In genomic region chr16:75304521-75305363, GRCh38 we compare ENCODE assay signal across 9 cellular contexts. TPM values are rescaled to one million over a fixed set of nuclear protein-coding genes. Genes with fewer than 3 reads are reported as not detected.
DNase-seq lines count a peak whose midpoint lies in the region; ATAC-seq and TF ChIP-seq lines count a peak whose summit lies in the region.
"Had no signal": no experiment of that assay in that cellular context is flagged by ENCODE, and none has a peak within 500 bp of the region (broad histone marks: within the 10 kb centered on the region; RNA-seq: fewer than 3 reads in every experiment).

No MANE protein-coding gene starts in this region.

- H2AFZ ChIP-seq in fibroblast of lung (ENCODE audit: low read length) (no peak overlapping the region), osteoblast (ENCODE audit: low read length) (peak overlapping the region; percentile 8)

- POLR2A ChIA-PET in RWPE1 (lab: Yijun Ruan, JAX; ENCODE audit: low non-redundant PET) = interaction anchor here (0.8 to 1.7 kb wide), 3 partner anchors 39 to 59 kb away, joined by 3 to 9 read pairs (median 7); partner anchors contain the start of gene BCAR1

- H3K27me3 ChIP-seq in fibroblast of lung (ENCODE audit: control insufficient read depth, insufficient read depth, low read length) (no peaks in the 10 kb centered on the region), osteoblast (ENCODE audit: insufficient read depth, low read length) (no peaks in the 10 kb centered on the region)

- H3K27ac Mint-ChIP-seq in natural killer cell = no peak overlapping the region

- in situ Hi-C loops in Caki2 (cut with HindIII; ENCODE audit: low pct_unique_long_range_greater_than_20kb, low sequenced_read_pairs) = no loop called here
- in situ Hi-C loops in GM13977 (cut with MboI; ENCODE audit: low pct_unique_long_range_greater_than_20kb, low sequenced_read_pairs, unreplicated experiment) = no loop called here

- H3K27ac ChIP-seq in RWPE1 = peak overlapping the region; percentile 98
- H3K27ac ChIP-seq in fibroblast of lung (ENCODE audit: insufficient read depth, low read length) = peak overlapping the region; percentile 96
- H3K27ac ChIP-seq in osteoblast (ENCODE audit: low read depth, low read length) = peak overlapping the region; percentile 97

- CTCF ChIA-PET in RWPE1 (lab: Yijun Ruan, JAX) = interaction anchor here (0.6 to 1.5 kb wide), 7 partner anchors 14 to 169 kb away, joined by 3 to 7 read pairs (median 4); no protein-coding TSS in a partner anchor

- peaks cover 40% of the 10 kb centered on the region for H3K36me3 Mint-ChIP-seq in natural killer cell

- intact Hi-C loops in natural killer cell (cut with micrococcal nuclease) = no loop called here

- H3K4me1 Mint-ChIP-seq in natural killer cell = peaks cover 3 to 4% of the 10 kb centered on the region in 2 donors

- H4K20me1 ChIP-seq in fibroblast of lung (ENCODE audit: control insufficient read depth, extremely low read depth, insufficient read depth, low read length) (no peaks in the 10 kb centered on the region), osteoblast (ENCODE audit: insufficient read depth, low read length) (no peaks in the 10 kb centered on the region)

- DNase-seq in Caki2 (ENCODE audit: low read depth) (peak; percentile 74), RWPE1 (ENCODE audit: low spot score) (peak; percentile 76), fibroblast of lung (ENCODE audit: low read depth in 2 of 2) (peak; percentile 89 to 96), osteoblast (ENCODE audit: insufficient read length, low spot score, missing footprints) (peak; percentile 85), GM13977 (ENCODE audit: low spot score) (no peak), natural killer cell (no peak), MV-4-11 (lab: John Stamatoyannopoulos, UW) (no peak)

- no peaks in the 10 kb centered on the region for H3K9me3 Mint-ChIP-seq in natural killer cell
- H3K9me3 Mint-ChIP-seq: IgD-negative memory B cell had no signal

- H3K9me3 ChIP-seq in fibroblast of lung (ENCODE audit: control insufficient read depth, insufficient read depth, low read depth, low read length) = no peaks in the 10 kb centered on the region
- no peaks in the 10 kb centered on the region for H3K9me3 ChIP-seq in osteoblast (ENCODE audit: low read depth, low read length)

- H3K4me3 ChIP-seq in fibroblast of lung (replicated peaks in 1 of 4; ENCODE audit: control extremely low read depth in 1 of 4, insufficient read depth in 1 of 4, low read depth in 3 of 4, low read length in 4 of 4) = peak overlapping the region in 2 of 4 experiments; percentile 7 to 8
- peak overlapping the region; percentile 31 for H3K4me3 ChIP-seq in osteoblast (ENCODE audit: insufficient read depth, low read length)

- peak overlapping the region; percentile 30 for H3K4me2 ChIP-seq in fibroblast of lung (ENCODE audit: extremely low read depth, insufficient read depth, low read length)
- H3K4me2 ChIP-seq in osteoblast (ENCODE audit: insufficient read depth, low read length) = peak overlapping the region; percentile 49

- peaks cover 28 to 43% of the 10 kb centered on the region in 2 donors for H3K27me3 Mint-ChIP-seq in natural killer cell (ENCODE audit: low read depth in 2 of 2)

- peaks cover 21% of the 10 kb centered on the region for H3K4me1 ChIP-seq in fibroblast of lung (ENCODE audit: control insufficient read depth, extremely low read depth, insufficient read depth, low read length)
- peaks cover 28% of the 10 kb centered on the region for H3K4me1 ChIP-seq in osteoblast (ENCODE audit: insufficient read depth, low read length)

- H3K4me3 Mint-ChIP-seq in natural killer cell = no peak overlapping the region

- ATAC-seq in natural killer cell (no peak), GM21447 (IDR thresholded peaks at IDR 0.05; ENCODE audit: unreplicated experiment) (no peak)

- H3K79me2 ChIP-seq in fibroblast of lung (ENCODE audit: control insufficient read depth, insufficient read depth, low read length) (no peaks in the 10 kb centered on the region), osteoblast (ENCODE audit: insufficient read depth, low read length) (peaks cover 2% of the 10 kb centered on the region)

- H3K9ac ChIP-seq in fibroblast of lung (ENCODE audit: insufficient read depth, low read length) = peak overlapping the region; percentile 43

- no peak for TF ChIP-seq CTCF in RWPE1 (conservative IDR thresholded peaks at IDR 0.05; ENCODE audit: low read depth)
- TF ChIP-seq CTCF in fibroblast of lung (conservative IDR thresholded peaks at IDR 0.05 in 1 of 2, IDR thresholded peaks at IDR 0.05 in 1 of 2; ENCODE audit: low read depth in 1 of 2, low read length in 2 of 2) = no peak
- peak; percentile 13 for TF ChIP-seq CTCF in osteoblast (IDR thresholded peaks at IDR 0.05; ENCODE audit: extremely low read depth, low read depth, low read length)
- TF ChIP-seq CTCF in GM13977 (IDR thresholded peaks at IDR 0.05; ENCODE audit: extremely low read depth, insufficient read depth, missing control alignments) = no peak
- no peak for TF ChIP-seq CTCF in natural killer cell (IDR thresholded peaks at IDR 0.05)

- H3K36me3 ChIP-seq in fibroblast of lung (ENCODE audit: control insufficient read depth, insufficient read depth, low read length) (peaks cover 7% of the 10 kb centered on the region), osteoblast (ENCODE audit: insufficient read depth, low read length) (peaks cover 8% of the 10 kb centered on the region)

RNA-seq across cellular contexts. Expression of gene BCAR1, which starts 53.3 kb away (rescaled TPM):
- 85.7 and 94.2 TPM in 2 replicates for total RNA-seq in Caki2 (2014; rRNA removed; shearing (Covaris generic); ENCODE audit: low replicate concordance)
- total RNA-seq in fibroblast of lung = 26.5 and 36.8 TPM in 2 replicates
- polyA plus RNA-seq in fibroblast of lung = 32.8 and 66.5 TPM in 2 replicates
- 68.9 and 146 TPM in 2 replicates for polyA plus RNA-seq in fibroblast of lung (2012)
- 37.6 and 115 TPM in 2 replicates for polyA minus RNA-seq in fibroblast of lung (ENCODE audit: low replicate concordance)
- 66.9 and 75.3 TPM in 2 replicates for total RNA-seq in osteoblast
- not detected for total RNA-seq in natural killer cell
- polyA plus RNA-seq: IgD-negative memory B cell had no signal

Comparison
In these comparisons a context has a peak if more than half of its experiments do, and no peak if none do; other contexts are left out.
1. DNase-seq: peak in Caki2 (single experiment), RWPE1 (single experiment), fibroblast of lung (2 of 2) and osteoblast (single experiment); none in GM13977 (single experiment), natural killer cell (single experiment) and MV-4-11 (single experiment).
2. RNA of gene BCAR1, which starts 53.3 kb away (total RNA-seq): 85.7 to 94.2 TPM in Caki2, 66.9 to 75.3 TPM in osteoblast and 26.5 to 36.8 TPM in fibroblast of lung; not detected in natural killer cell; every median in the first group is over 10 times any median in the second.
3. Peak in every context shown above with its lines, with median percentiles within 50 percentile points of each other: H3K27ac ChIP-seq.